9 cellular contexts compared by ENCODE assay signal in genomic region chr1:172906778-172907592, GRCh38.
A peak's percentile ranks its signal among the peaks of the same experiment; 100 is the strongest.
DNase-seq lines count a peak whose midpoint lies in the region; ATAC-seq, FAIRE-seq and TF ChIP-seq lines count a peak whose summit lies in the region.
"Had no signal": no experiment of that assay in that cellular context is flagged by ENCODE, and none has a peak within 500 bp of the region (broad histone marks: within the 10 kb centered on the region; RNA-seq: fewer than 3 reads in every experiment).

No MANE protein-coding gene starts in this region.

- no peak for TF ChIP-seq CTCF in Peyer's patch (IDR thresholded peaks at IDR 0.05)

- FAIRE-seq in small intestine (lab: Jason Lieb, UNC) (no peak), H54 (lab: Jason Lieb, UNC) (no peak)

- H3K27me3 ChIP-seq in Peyer's patch: no peaks in the 10 kb centered on the region
- H3K27me3 ChIP-seq in small intestine (ENCODE audit: control insufficient read depth in 2 of 2, insufficient read depth in 2 of 2, low read length in 2 of 2): no peaks in the 10 kb centered on the region

- intact Hi-C loops in posterior cingulate gyrus (cut with DNase I): no loop called here

- H3K36me3 ChIP-seq in Peyer's patch (no peaks in the 10 kb centered on the region), small intestine (ENCODE audit: control insufficient read depth in 2 of 2, insufficient read depth in 2 of 2, low read length in 2 of 2) (no peaks in the 10 kb centered on the region)
- H3K36me3 ChIP-seq: thoracic aorta had no signal

- no peaks in the 10 kb centered on the region for H3K27me3 Mint-ChIP-seq in activated T-cell treated with anti-CD3 and anti-CD28 coated beads, Interleukin-2, amount 50 U/mL, for 4 hours (ENCODE audit: low read depth)

- WGBS in small intestine, 3 donors: 42 to 51% (median 50%) methylated on average over 4 of the region's 4 CpGs

- H3K4me1 ChIP-seq in Peyer's patch (peaks cover 0 to 11% (median 0%) of the 10 kb centered on the region in 4 donors), small intestine (ENCODE audit: control insufficient read depth in 2 of 2, insufficient read depth in 1 of 2, low read depth in 1 of 2, low read length in 1 of 2) (no peaks in the 10 kb centered on the region)

- H3K4me1 Mint-ChIP-seq in activated T-cell treated with anti-CD3 and anti-CD28 coated beads, Interleukin-2, amount 50 U/mL, for 4 hours (ENCODE audit: low read depth): peaks cover 27% of the 10 kb centered on the region

- H3K27ac ChIP-seq in Peyer's patch: peak overlapping the region in 1 of 4 donors; percentile 58
- peak overlapping the region in 1 of 2 donors; percentile 52 for H3K27ac ChIP-seq in small intestine (ENCODE audit: low read depth in 1 of 2, low read length in 1 of 2)
- H3K27ac ChIP-seq: thoracic aorta had no signal

- no peaks in the 10 kb centered on the region for H3K36me3 Mint-ChIP-seq in activated T-cell treated with anti-CD3 and anti-CD28 coated beads, Interleukin-2, amount 50 U/mL, for 4 hours (ENCODE audit: insufficient read depth)

- TF ChIP-seq POLR2A in Peyer's patch (IDR thresholded peaks at IDR 0.05): no peak
- no peak for TF ChIP-seq POLR2A in H54 (IDR thresholded peaks at IDR 0.05; ENCODE audit: low read depth, low read length)

- no peaks in the 10 kb centered on the region for H3K9me3 ChIP-seq in Peyer's patch
- no peaks in the 10 kb centered on the region for H3K9me3 ChIP-seq in small intestine (ENCODE audit: control insufficient read depth, low read depth)
- H3K9me3 ChIP-seq: thoracic aorta had no signal

- ATAC-seq in activated T-cell treated with anti-CD3 and anti-CD28 coated beads, Interleukin-2, amount 50 U/mL, for 4 hours: peak in 1 of 2 donors; percentile 35
- ATAC-seq in GM18858 (IDR thresholded peaks at IDR 0.05; ENCODE audit: unreplicated experiment): no peak

- H3K4me3 ChIP-seq in Peyer's patch (no peak overlapping the region), small intestine (ENCODE audit: low read depth in 1 of 2, low read length in 2 of 2) (no peak overlapping the region)
- H3K4me3 ChIP-seq: thoracic aorta had no signal

- DNase-seq in activated T-cell treated with anti-CD3 and anti-CD28 coated beads, Interleukin-2, amount 50 U/mL, for 4 hours: no peak
- DNase-seq in activated T-cell treated with anti-CD3 and anti-CD28 coated beads, Interleukin-2, amount 50 U/mL, for 1 hour: no peak
- DNase-seq in Peyer's patch (peak in 2 of 3 donors; percentile 63 to 71), dedifferentiated amniotic fluid mesenchymal stem cell (ENCODE audit: extremely low spot score) (peak; percentile 66), small intestine (peak; percentile 33), posterior cingulate gyrus (no peak), H54 (ENCODE audit: insufficient read length, low spot score) (no peak)

- peak overlapping the region; percentile 27 for H3K4me3 Mint-ChIP-seq in activated T-cell treated with anti-CD3 and anti-CD28 coated beads, Interleukin-2, amount 50 U/mL, for 4 hours

- no peaks in the 10 kb centered on the region for H3K9me3 Mint-ChIP-seq in activated T-cell treated with anti-CD3 and anti-CD28 coated beads, Interleukin-2, amount 50 U/mL, for 4 hours

Comparison
In these comparisons a context has a peak if more than half of its experiments do, and no peak if none do; other contexts are left out.
1. DNase-seq: peak in Peyer's patch (2 of 3), dedifferentiated amniotic fluid mesenchymal stem cell (single experiment) and small intestine (single experiment); none in activated T-cell treated with anti-CD3 and anti-CD28 coated beads, Interleukin-2, amount 50 U/mL, for 4 hours (single experiment), activated T-cell treated with anti-CD3 and anti-CD28 coated beads, Interleukin-2, amount 50 U/mL, for 1 hour (single experiment), posterior cingulate gyrus (0 of 10) and H54 (single experiment).